Comparison of ENCODE assay signal across 8 cellular contexts in the genomic region with DNA sequence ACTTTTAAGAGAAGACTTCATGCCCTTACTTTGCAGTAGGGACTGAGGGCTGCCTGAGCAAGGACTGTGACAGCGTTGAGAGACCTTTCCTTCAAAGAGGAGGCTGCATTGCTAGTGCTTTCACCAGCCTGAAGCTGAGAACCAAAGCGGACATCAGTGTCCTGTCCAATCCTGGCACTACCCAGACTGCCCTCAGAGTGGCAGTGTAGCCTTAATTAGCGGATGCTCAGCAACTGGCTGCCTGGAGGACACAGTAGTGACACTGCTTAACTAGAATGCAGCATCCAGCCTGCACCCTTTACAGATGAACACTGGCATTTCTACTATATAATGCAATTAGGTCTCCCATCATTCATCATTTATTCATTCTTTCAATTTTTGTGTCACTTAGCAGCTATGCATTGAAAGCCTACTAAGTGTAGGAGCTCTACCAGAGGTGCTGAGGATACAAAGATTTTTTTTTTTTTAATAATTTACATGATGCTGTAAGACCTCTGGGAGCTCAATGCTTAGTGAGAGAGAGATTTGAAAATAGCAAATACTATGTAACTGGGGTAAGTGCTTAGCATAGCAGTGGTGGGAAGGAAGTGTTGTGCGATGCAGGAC. TPM values are rescaled to one million over a fixed set of nuclear protein-coding genes. Genes with fewer than 3 reads are reported as not detected.
A peak's percentile ranks its signal among the peaks of the same experiment; 100 is the strongest.
DNase-seq lines count a peak whose midpoint lies in the region; ATAC-seq and TF ChIP-seq lines count a peak whose summit lies in the region.

No MANE protein-coding gene starts in this region.

- H3K79me2 ChIP-seq in SU-DHL-6 (ENCODE audit: insufficient read depth, low read length), result no peaks in the 10 kb centered on the region

- H2AFZ ChIP-seq in SU-DHL-6 (ENCODE audit: low read depth, low read length, severe bottlenecking), result no peak overlapping the region

- H4K20me1 ChIP-seq in SU-DHL-6 (ENCODE audit: low read depth, low read length), result no peaks in the 10 kb centered on the region

- no peak overlapping the region for H3K4me3 ChIP-seq in SU-DHL-6 (ENCODE audit: insufficient read depth, low read length, poor library complexity, severe bottlenecking)
- H3K4me3 ChIP-seq in retinal pigment epithelial cell (ENCODE audit: low read length), result no peak overlapping the region

- no peak overlapping the region for H3K4me2 ChIP-seq in SU-DHL-6 (ENCODE audit: low read depth, low read length, poor library complexity, severe bottlenecking)

- no peak overlapping the region for H3K9ac ChIP-seq in SU-DHL-6 (ENCODE audit: low read length)

- no peaks in the 10 kb centered on the region for H3F3A ChIP-seq in SU-DHL-6 (ENCODE audit: insufficient read depth)

- TF ChIP-seq CTCF in SU-DHL-6 (IDR thresholded peaks at IDR 0.05; ENCODE audit: insufficient read depth, low read length, poor library complexity, severe bottlenecking), result peak; percentile 52
- peak; percentile 97 for TF ChIP-seq CTCF in retinal pigment epithelial cell (conservative IDR thresholded peaks at IDR 0.05; ENCODE audit: low read depth, low read length)

- ATAC-seq in HG02852 (IDR thresholded peaks at IDR 0.05; ENCODE audit: unreplicated experiment) (peak; percentile 98), left ventricle myocardium superior (peak; percentile 99)

- H3K9me2 ChIP-seq in SU-DHL-6 (replicated peaks; ENCODE audit: insufficient read depth, low read length), result no peaks in the 10 kb centered on the region

- H3K36me3 ChIP-seq in SU-DHL-6 (ENCODE audit: low read length), result no peaks in the 10 kb centered on the region

- H3K9me3 ChIP-seq in SU-DHL-6 (ENCODE audit: insufficient read depth, low read length), result no peaks in the 10 kb centered on the region

- DNase-seq in NK-92 treated with Interleukin-12 subunit alpha and Interleukin-12 subunit beta, amount 100 ng/mL, for 24 hours (lab: John Stamatoyannopoulos, UW), result peak; percentile 30
- DNase-seq in NK-92 (lab: John Stamatoyannopoulos, UW; ENCODE audit: unreplicated experiment), result no peak
- DNase-seq in NCI-H1417 (lab: John Stamatoyannopoulos, UW), result peak; percentile 81 to 94 (median 87)
- DNase-seq in amniotic stem cell (lab: John Stamatoyannopoulos, UW), result peak; percentile 82
- peak; percentile 71 for DNase-seq in left ventricle myocardium superior
- peak; percentile 30 for DNase-seq in retinal pigment epithelial cell (ENCODE audit: low read depth)

- intact Hi-C loops in left ventricle myocardium superior (cut with micrococcal nuclease), result loop anchor here (5.0 kb wide), 2 partner anchors 303 to 418 kb away; no protein-coding TSS in a partner anchor

- no peak overlapping the region for H3K27ac ChIP-seq in SU-DHL-6 (ENCODE audit: low read depth, low read length)

- no peaks in the 10 kb centered on the region for H3K27me3 ChIP-seq in SU-DHL-6 (ENCODE audit: low read length)

RNA-seq across cellular contexts. Expression of a gene that starts 36.9 kb away (rescaled TPM):
- total RNA-seq in left ventricle myocardium superior, result 6.9 TPM
